Comparison of ENCODE assay signal across 8 cellular contexts in genomic region chr1:99264201-99265021, GRCh38. TPM values are rescaled to one million over a fixed set of nuclear protein-coding genes. Genes with fewer than 3 reads are reported as not detected.
DNase-seq lines count a peak whose midpoint lies in the region; ATAC-seq and TF ChIP-seq lines count a peak whose summit lies in the region.

A gene with protein sequence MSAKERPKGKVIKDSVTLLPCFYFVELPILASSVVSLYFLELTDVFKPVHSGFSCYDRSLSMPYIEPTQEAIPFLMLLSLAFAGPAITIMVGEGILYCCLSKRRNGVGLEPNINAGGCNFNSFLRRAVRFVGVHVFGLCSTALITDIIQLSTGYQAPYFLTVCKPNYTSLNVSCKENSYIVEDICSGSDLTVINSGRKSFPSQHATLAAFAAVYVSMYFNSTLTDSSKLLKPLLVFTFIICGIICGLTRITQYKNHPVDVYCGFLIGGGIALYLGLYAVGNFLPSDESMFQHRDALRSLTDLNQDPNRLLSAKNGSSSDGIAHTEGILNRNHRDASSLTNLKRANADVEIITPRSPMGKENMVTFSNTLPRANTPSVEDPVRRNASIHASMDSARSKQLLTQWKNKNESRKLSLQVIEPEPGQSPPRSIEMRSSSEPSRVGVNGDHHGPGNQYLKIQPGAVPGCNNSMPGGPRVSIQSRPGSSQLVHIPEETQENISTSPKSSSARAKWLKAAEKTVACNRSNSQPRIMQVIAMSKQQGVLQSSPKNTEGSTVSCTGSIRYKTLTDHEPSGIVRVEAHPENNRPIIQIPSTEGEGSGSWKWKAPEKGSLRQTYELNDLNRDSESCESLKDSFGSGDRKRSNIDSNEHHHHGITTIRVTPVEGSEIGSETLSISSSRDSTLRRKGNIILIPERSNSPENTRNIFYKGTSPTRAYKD (plus strand): TSS chr1:99264492. CDS start chr1:99264594, 102 bp downstream.

- no peak within 1 kb of the TSS for H3K27ac Mint-ChIP-seq in T-cell

- in situ Hi-C loops in HAP-1 (cut with MboI; ENCODE audit: low sequenced_read_pairs): no loop called here

- CTCF ChIA-PET in T-cell (lab: Charles Lee): no interaction called here

- POLR2A ChIA-PET in T-cell (lab: Charles Lee): interaction anchor here in 1 of 2 donors (0.7 kb wide), 1 partner anchor 443 kb away, joined by 3 read pairs; no protein-coding TSS in a partner anchor

- H3K4me3 ChIP-seq in HAP-1: peak within 1 kb of the TSS; percentile 26
- peak within 1 kb of the TSS; percentile 54 to 65 for H3K4me3 ChIP-seq in muscle layer of duodenum (ENCODE audit: low read depth in 1 of 2, low read length in 2 of 2)
- peak within 1 kb of the TSS in 1 of 2 donors; percentile 18 for H3K4me3 ChIP-seq in aorta (ENCODE audit: low read length in 2 of 2)

- ATAC-seq in T-cell (replicated peaks in 1 of 4): no peak
- ATAC-seq in aorta (ENCODE audit: low FRiP score): peak; percentile 78
- no peak for ATAC-seq in HG02884 (IDR thresholded peaks at IDR 0.05; ENCODE audit: unreplicated experiment)

- H3K4me1 ChIP-seq in HAP-1: peaks cover 4% of the 10 kb centered on the region; the same call in 1 of the 2 replicates
- peaks cover 0 to 7% of the 10 kb centered on the region in 2 donors for H3K4me1 ChIP-seq in muscle layer of duodenum (ENCODE audit: control insufficient read depth in 1 of 2, insufficient read depth in 2 of 2, low read length in 2 of 2)
- no peaks in the 10 kb centered on the region for H3K4me1 ChIP-seq in aorta (ENCODE audit: control insufficient read depth in 1 of 2, insufficient read depth in 2 of 2, low read length in 2 of 2)

- H3K36me3 ChIP-seq in HAP-1 (replicated peaks) (no peaks in the 10 kb centered on the region), muscle layer of duodenum (ENCODE audit: control insufficient read depth in 1 of 2, insufficient read depth in 2 of 2, low read length in 2 of 2) (no peaks in the 10 kb centered on the region), aorta (ENCODE audit: control insufficient read depth in 1 of 2, insufficient read depth in 2 of 2, low read length in 1 of 2) (no peaks in the 10 kb centered on the region)

- H3K9me3 Mint-ChIP-seq in T-cell: peaks cover 0 to 7% (median 0%) of the 10 kb centered on the region in 3 donors

- peak within 1 kb of the TSS in 2 of 3 donors; percentile 17 to 52 for H3K4me3 Mint-ChIP-seq in T-cell

- H3K27me3 ChIP-seq in HAP-1 (ENCODE audit: low read depth) (no peaks in the 10 kb centered on the region), muscle layer of duodenum (ENCODE audit: low read depth, low read length) (peaks cover 4% of the 10 kb centered on the region), aorta (ENCODE audit: control insufficient read depth in 1 of 2, insufficient read depth in 2 of 2, low read length in 1 of 2) (no peaks in the 10 kb centered on the region)

- intact Hi-C loops in aorta (cut with DNase I): no loop called here

- H3K4me1 Mint-ChIP-seq in T-cell: peaks cover 7 to 9% (median 8%) of the 10 kb centered on the region in 3 donors

- H3K27ac ChIP-seq in 22Rv1: peak within 1 kb of the TSS; percentile 38
- H3K27ac ChIP-seq in muscle layer of duodenum (ENCODE audit: low read length): no peak within 1 kb of the TSS
- H3K27ac ChIP-seq in aorta (ENCODE audit: low read depth in 1 of 2, low read length in 2 of 2): no peak within 1 kb of the TSS

- H3K36me3 Mint-ChIP-seq in T-cell: no peaks in the 10 kb centered on the region

- peaks cover 28 to 52% of the 10 kb centered on the region in 2 donors for H3K27me3 Mint-ChIP-seq in T-cell

- peak; percentile 22; the same call in 1 of the 2 replicates for TF ChIP-seq CTCF in 22Rv1 (IDR thresholded peaks at IDR 0.05)

- 1 to 2% methylated on average over 51 of the region's 51 CpGs for WGBS in aorta, 2 donors

- peak; percentile 34 to 80 for DNase-seq in HAP-1 (ENCODE audit: low spot score in 2 of 2)
- peak in 1 of 34 experiments; percentile 0 for DNase-seq in T-cell
- DNase-seq in fibroblast of peridontal ligament (ENCODE audit: extremely low read depth): peak; percentile 49
- DNase-seq in aorta: peak; percentile 60 to 83
- no peak for DNase-seq in GF-D8 (lab: John Stamatoyannopoulos, UW)

- H3K9me3 ChIP-seq in HAP-1 (no peaks in the 10 kb centered on the region), muscle layer of duodenum (ENCODE audit: control insufficient read depth in 1 of 2, low read length in 2 of 2) (no peaks in the 10 kb centered on the region), aorta (ENCODE audit: control insufficient read depth, low read length) (peaks cover 6% of the 10 kb centered on the region)

RNA-seq across cellular contexts. Expression of the gene that starts here (rescaled TPM):
- total RNA-seq in T-cell: not detected
- total RNA-seq in aorta: 1 to 10 TPM; 3.8 to 7.2 TPM
- under 1 TPM in 1 of 2 donors, not detected in 1; 0.36 TPM for polyA plus RNA-seq in aorta

Comparison
In these comparisons a context has a peak if more than half of its experiments do, and no peak if none do; other contexts are left out.
1. RNA of the gene that starts here (total RNA-seq): 3.8 to 7.2 TPM in aorta; not detected in T-cell; every median in the first group is over 4 times any median in the second.